12 cellular contexts compared by ENCODE assay signal in the genomic region with DNA sequence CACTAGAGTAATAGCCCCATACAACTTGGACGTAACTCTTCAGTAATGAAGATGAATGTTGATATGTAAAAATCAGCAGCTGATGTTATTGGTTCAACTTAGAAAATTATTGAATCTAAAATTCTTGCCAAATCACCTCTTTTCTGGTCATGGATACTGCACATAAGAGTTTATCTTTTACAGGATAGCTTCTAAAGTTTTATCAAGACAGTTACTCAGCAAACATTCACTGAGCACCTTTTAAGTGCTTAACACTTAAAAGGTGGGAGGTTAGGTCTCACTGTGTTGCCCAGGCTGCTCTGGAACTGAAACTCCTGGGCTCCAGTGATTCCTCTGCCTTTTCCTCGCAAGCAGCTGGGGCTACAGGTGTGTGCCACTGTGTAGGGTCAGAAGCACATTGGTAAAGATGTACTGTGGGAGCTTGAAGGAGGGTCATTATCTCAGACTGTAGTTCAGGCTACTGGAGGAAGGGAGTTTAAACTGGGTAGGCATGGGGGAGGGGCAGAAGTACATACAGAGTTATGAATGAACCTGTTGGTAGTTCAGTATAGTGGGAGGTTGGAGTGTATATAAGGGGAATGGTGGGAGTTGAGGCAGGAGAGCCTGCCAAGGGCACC. TPM values are rescaled to one million over a fixed set of nuclear protein-coding genes. Genes with fewer than 3 reads are reported as not detected.
DNase-seq lines count a peak whose midpoint lies in the region; ATAC-seq and TF ChIP-seq lines count a peak whose summit lies in the region.
"Had no signal": no experiment of that assay in that cellular context is flagged by ENCODE, and none has a peak within 500 bp of the region (broad histone marks: within the 10 kb centered on the region; RNA-seq: fewer than 3 reads in every experiment).

No MANE protein-coding gene starts in this region.

- H3K9me3 Mint-ChIP-seq in Calu3 (ENCODE audit: low read depth, unreplicated experiment) (no peaks in the 10 kb centered on the region), neural progenitor cell (no peaks in the 10 kb centered on the region)

- H3K9me3 ChIP-seq in neural progenitor cell (ENCODE audit: low read depth): no peaks in the 10 kb centered on the region
- H3K9me3 ChIP-seq in body of pancreas: no peaks in the 10 kb centered on the region
- H3K9me3 ChIP-seq: tibial nerve had no signal

- H2AFZ ChIP-seq in KMS-11 (ENCODE audit: low read depth) (no peak overlapping the region), neural progenitor cell (replicated peaks) (no peak overlapping the region)

- no peak for ATAC-seq in body of pancreas

- CTCF ChIA-PET in Calu3 (lab: Charles Lee): interaction anchor here (0.6 to 1.2 kb wide), 2 partner anchors 73 to 268 kb away, joined by 3 to 4 read pairs; no protein-coding TSS in a partner anchor

- H3K27me3 ChIP-seq in KMS-11 (ENCODE audit: insufficient read depth, low read depth) (no peaks in the 10 kb centered on the region), dorsolateral prefrontal cortex (peaks cover 0 to 6% (median 0%) of the 10 kb centered on the region in 45 donors), neural progenitor cell (no peaks in the 10 kb centered on the region), body of pancreas (no peaks in the 10 kb centered on the region)
- H3K27me3 ChIP-seq: tibial nerve had no signal

- H3K4me3 Mint-ChIP-seq in Calu3 (ENCODE audit: low read depth, unreplicated experiment): peak overlapping the region; percentile 85
- H3K4me3 Mint-ChIP-seq in neural progenitor cell: peak overlapping the region; percentile 97

- no peak overlapping the region for H3K9ac ChIP-seq in KMS-11
- no peak overlapping the region for H3K9ac ChIP-seq in neural progenitor cell

- no peak for TF ChIP-seq CTCF in Calu3 (IDR thresholded peaks at IDR 0.05; ENCODE audit: unreplicated experiment)
- TF ChIP-seq CTCF in KMS-11 (conservative IDR thresholded peaks at IDR 0.05; ENCODE audit: low read depth, low read length): no peak
- TF ChIP-seq CTCF in dorsolateral prefrontal cortex (IDR thresholded peaks at IDR 0.05 in 54 of 56, conservative IDR thresholded peaks at IDR 0.05 in 2 of 56; ENCODE audit: low read depth in 1 of 56, partially characterized antibody in 56 of 56): no peak
- TF ChIP-seq CTCF in neural progenitor cell (IDR thresholded peaks at IDR 0.05): no peak
- TF ChIP-seq CTCF in body of pancreas (IDR thresholded peaks at IDR 0.05): no peak

- H3K36me3 ChIP-seq in KMS-11 (ENCODE audit: insufficient read depth): no peaks in the 10 kb centered on the region
- no peaks in the 10 kb centered on the region for H3K36me3 ChIP-seq in neural progenitor cell
- no peaks in the 10 kb centered on the region for H3K36me3 ChIP-seq in body of pancreas (replicated peaks in 1 of 2; ENCODE audit: insufficient read depth in 1 of 2, low read depth in 2 of 2)
- H3K36me3 ChIP-seq: tibial nerve had no signal

- WGBS in body of pancreas, 2 donors: 79% methylated on average over 2 of the region's 2 CpGs

- no TSS peak for BruUV-seq in Calu3 (replicated peaks; lab: Mats Ljungman, UMichigan)

- intact Hi-C loops in Calu3 (cut with micrococcal nuclease; ENCODE audit: unreplicated experiment) (loop anchor here (5.0 kb wide), 2 partner anchors 93 to 213 kb away; partner anchors contain the start of genes DCAF6 and MPC2), dorsolateral prefrontal cortex (cut with DNase I) (loop anchor here (5.0 to 10.0 kb wide), 3 partner anchors 213 to 361 kb away; partner anchors contain the start of genes DCAF6 (in 1 of the 2) and MPC2 (in 1 of the 2)), body of pancreas (cut with DNase I) (no loop called here)

- peaks cover 33% of the 10 kb centered on the region for H3K4me1 Mint-ChIP-seq in Calu3 (ENCODE audit: low read depth, unreplicated experiment)
- H3K4me1 Mint-ChIP-seq in neural progenitor cell: peaks cover 44% of the 10 kb centered on the region

- no peaks in the 10 kb centered on the region for H4K20me1 ChIP-seq in KMS-11 (ENCODE audit: insufficient read depth)
- peaks cover 58% of the 10 kb centered on the region for H4K20me1 ChIP-seq in neural progenitor cell (ENCODE audit: low read depth)

- H3K79me2 ChIP-seq in KMS-11 (ENCODE audit: insufficient read depth, low read depth) (peaks cover 45% of the 10 kb centered on the region; the same call in 1 of the 2 replicates), neural progenitor cell (ENCODE audit: low read depth) (peaks cover 70% of the 10 kb centered on the region)

- H3K27me3 Mint-ChIP-seq in Calu3 (ENCODE audit: unreplicated experiment) (no peaks in the 10 kb centered on the region), neural progenitor cell (ENCODE audit: insufficient read depth, low read depth) (peaks cover 5% of the 10 kb centered on the region)

- H3K27ac ChIP-seq in KMS-11: no peak overlapping the region
- H3K27ac ChIP-seq in dorsolateral prefrontal cortex: no peak overlapping the region
- no peak overlapping the region for H3K27ac ChIP-seq in neural progenitor cell
- H3K27ac ChIP-seq in body of pancreas: no peak overlapping the region

- TF ChIP-seq POLR2A in body of pancreas (IDR thresholded peaks at IDR 0.05): no peak

- H3K36me3 Mint-ChIP-seq in Calu3 (ENCODE audit: insufficient read depth, unreplicated experiment) (peaks cover 27% of the 10 kb centered on the region), neural progenitor cell (peaks cover 15% of the 10 kb centered on the region)

- H3K4me1 ChIP-seq in KMS-11 (ENCODE audit: low read depth, poor library complexity, severe bottlenecking) (peaks cover 39% of the 10 kb centered on the region), neural progenitor cell (peaks cover 23% of the 10 kb centered on the region), body of pancreas (peaks cover 25% of the 10 kb centered on the region)

- H3K27ac Mint-ChIP-seq in Calu3 (ENCODE audit: unreplicated experiment) (no peak overlapping the region), neural progenitor cell (no peak overlapping the region)

- H3K4me3 ChIP-seq in KMS-11 (IDR thresholded peaks at IDR 0.05; ENCODE audit: insufficient read depth, low read depth, low read length) (no peak overlapping the region), dorsolateral prefrontal cortex (peak overlapping the region in 45 of 59 donors; percentile 5 to 98 (median 90)), neural progenitor cell (peak overlapping the region; percentile 92), body of pancreas (no peak overlapping the region)

- peaks cover 20% of the 10 kb centered on the region for H3F3A ChIP-seq in neural progenitor cell (ENCODE audit: low read depth)

- DNase-seq in Calu3: no peak
- no peak for DNase-seq in dorsolateral prefrontal cortex
- DNase-seq in neural progenitor cell (ENCODE audit: low spot score): no peak
- no peak for DNase-seq in activated CD4-positive, CD25-positive, alpha-beta regulatory T cell (lab: John Stamatoyannopoulos, UW)
- DNase-seq in NCI-H1048 (lab: John Stamatoyannopoulos, UW): no peak
- DNase-seq in hepatic stellate cell (ENCODE audit: low spot score): no peak
- no peak for DNase-seq in body of pancreas
- DNase-seq: activated CD4-positive, alpha-beta T cell treated with anti-CD3 and anti-CD28 coated beads for 48 hours; central memory CD4-positive, alpha-beta T cell; HCEC 1CT had no signal

- peak overlapping the region; percentile 76 for H3K4me2 ChIP-seq in KMS-11
- H3K4me2 ChIP-seq in neural progenitor cell: peak overlapping the region; percentile 95

RNA-seq across cellular contexts. Expression of gene MPZL1, which starts 2.0 kb away (rescaled TPM):
- total RNA-seq in Calu3 (2022) (129 and 139 TPM in 2 replicates), dorsolateral prefrontal cortex (10 to 100 TPM; 23.8 to 52.3 (median 34.9) TPM), neural progenitor cell (ENCODE audit: low replicate concordance) (121 and 125 TPM in 2 replicates), body of pancreas (10 to 100 TPM; 19.8 to 28.5 TPM)

Comparison
In these comparisons a context has a peak if more than half of its experiments do, and no peak if none do; other contexts are left out.
1. H3K4me3 ChIP-seq: peak in dorsolateral prefrontal cortex (45 of 59) and neural progenitor cell (single experiment); none in KMS-11 (single experiment) and body of pancreas (0 of 2).